Comparison of ENCODE assay signal across 34 cellular contexts in the genomic region with DNA sequence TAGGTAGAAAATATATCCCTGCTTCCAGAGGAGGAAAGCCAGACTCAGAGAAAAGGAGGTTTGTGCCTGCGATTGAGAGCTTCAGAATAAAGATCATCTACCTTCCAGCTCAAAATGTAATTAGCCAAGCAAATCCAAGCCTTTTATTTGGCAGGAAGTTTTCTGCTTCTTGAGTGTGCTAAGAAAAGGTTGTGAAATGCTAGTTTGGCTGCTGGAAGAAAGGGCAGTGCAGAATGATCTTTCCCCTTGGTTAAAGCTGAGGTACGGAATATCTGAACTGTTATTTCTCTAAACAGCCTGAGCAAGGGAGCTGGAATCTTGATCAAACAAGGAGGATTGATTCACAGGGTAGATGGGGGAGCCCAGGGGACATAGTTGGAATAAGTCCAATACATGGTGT. TPM values are rescaled to one million over a fixed set of nuclear protein-coding genes. Genes with fewer than 3 reads are reported as not detected.
DNase-seq lines count a peak whose midpoint lies in the region; ATAC-seq, FAIRE-seq and TF ChIP-seq lines count a peak whose summit lies in the region.
"Had no signal": no experiment of that assay in that cellular context is flagged by ENCODE, and none has a peak within 500 bp of the region (broad histone marks: within the 10 kb centered on the region; RNA-seq: fewer than 3 reads in every experiment).

No MANE protein-coding gene starts in this region.

- H3F3A ChIP-seq in PC-3 (ENCODE audit: low read length, unreplicated experiment): no peaks in the 10 kb centered on the region

- DNase-seq in PC-3 (no peak), astrocyte (ENCODE audit: low read depth) (peak; percentile 36), left lung (no peak), gastrocnemius medialis (no peak), NCI-H2029 (lab: John Stamatoyannopoulos, UW) (no peak)
- DNase-seq in activated naive CD4-positive, alpha-beta T cell treated with anti-CD3 and anti-CD28 coated beads, Interleukin-2, amount 50 U/mL, for 16 hours: no peak
- no peak for DNase-seq in activated CD4-positive, alpha-beta memory T cell treated with anti-CD3 and anti-CD28 coated beads for 36 hours
- DNase-seq: activated CD4-positive, alpha-beta T cell treated with anti-CD3 and anti-CD28 coated beads, Interleukin-2, amount 10 ng/mL, durations not matched to agents 7 days and 5 days; activated effector memory CD4-positive, alpha-beta T cell treated with Interleukin-2 at 50 U/mL for 16 hours; activated T-cell treated with anti-CD3 and anti-CD28 coated beads, Interleukin-2, amount 50 U/mL, for 1 hour; Caco-2; caudate nucleus; DMS53; foreskin fibroblast; NCI-H1105; NCI-H748 treated with DMSO at 0.1 percent for 48 hours; nephron progenitor cell; stimulated activated CD4-positive, alpha-beta T cell treated with anti-CD3 and anti-CD28 coated beads, Interleukin-4, amount 100 ng/mL, for 4 hours; T-cell had no signal

- H2AFZ ChIP-seq in PC-3 (ENCODE audit: low read length): no peak overlapping the region; the same call in 1 of the 2 replicates
- no peak overlapping the region for H2AFZ ChIP-seq in astrocyte (ENCODE audit: low read depth, low read length)

- CTCF ChIA-PET in PC-3 (lab: Charles Lee): no interaction called here
- CTCF ChIA-PET in activated CD4-positive, alpha-beta memory T cell treated with anti-CD3 and anti-CD28 coated beads for 36 hours (lab: Charles Lee): no interaction called here

- H3K27me3 Mint-ChIP-seq in astrocyte (ENCODE audit: low read depth, unreplicated experiment): no peaks in the 10 kb centered on the region
- H3K27me3 Mint-ChIP-seq in activated CD4-positive, alpha-beta memory T cell treated with anti-CD3 and anti-CD28 coated beads for 36 hours: no peaks in the 10 kb centered on the region
- H3K27me3 Mint-ChIP-seq: activated CD4-positive, alpha-beta T cell treated with anti-CD3 and anti-CD28 coated beads, Interleukin-2, amount 10 ng/mL, durations not matched to agents 7 days and 5 days; activated naive CD8-positive, alpha-beta T cell; dendritic cell treated with granulocyte-macrophage colony-stimulating factor and Interleukin-4, amounts not matched to agents 40 ng/mL and 50 ng/mL, for 4 days; T-cell had no signal

- H3K4me1 ChIP-seq in PC-3 (ENCODE audit: insufficient read depth, low read length) (peaks cover 22% of the 10 kb centered on the region), astrocyte (ENCODE audit: insufficient read depth, low read length) (no peaks in the 10 kb centered on the region), left lung (no peaks in the 10 kb centered on the region), gastrocnemius medialis (peaks cover 0 to 7% of the 10 kb centered on the region in 2 donors)
- H3K4me1 ChIP-seq: Caco-2, HAP-1 had no signal

- peak; percentile 20 for FAIRE-seq in astrocyte (lab: Jason Lieb, UNC)
- FAIRE-seq: GM12892, K562 had no signal

- H3K4me3 ChIP-seq in PC-3 (ENCODE audit: low read length) (peak overlapping the region; percentile 40; the same call in 1 of the 2 replicates), astrocyte (ENCODE audit: insufficient read depth, low read depth, low read length) (no peak overlapping the region), left lung (no peak overlapping the region), gastrocnemius medialis (peak overlapping the region in 1 of 4 donors; percentile 28)
- H3K4me3 ChIP-seq: HAP-1, heart right ventricle, K562 had no signal

- no peaks in the 10 kb centered on the region for H3K36me3 Mint-ChIP-seq in astrocyte (ENCODE audit: low read depth, unreplicated experiment)
- H3K36me3 Mint-ChIP-seq in activated CD4-positive, alpha-beta memory T cell treated with anti-CD3 and anti-CD28 coated beads for 36 hours: no peaks in the 10 kb centered on the region
- H3K36me3 Mint-ChIP-seq: activated naive CD8-positive, alpha-beta T cell; T-cell; WTC11 had no signal

- H4K20me1 ChIP-seq in PC-3 (ENCODE audit: low read length) (no peaks in the 10 kb centered on the region), astrocyte (ENCODE audit: insufficient read depth, low read length) (no peaks in the 10 kb centered on the region)

- no peaks in the 10 kb centered on the region for H3K36me3 ChIP-seq in PC-3 (ENCODE audit: low read depth, low read length)
- H3K36me3 ChIP-seq in astrocyte (ENCODE audit: insufficient read depth, low read length): no peaks in the 10 kb centered on the region
- no peaks in the 10 kb centered on the region for H3K36me3 ChIP-seq in left lung
- H3K36me3 ChIP-seq in gastrocnemius medialis: no peaks in the 10 kb centered on the region
- H3K36me3 ChIP-seq: HAP-1, heart right ventricle had no signal

- TF ChIP-seq CTCF in PC-3 (conservative IDR thresholded peaks at IDR 0.05; ENCODE audit: low read depth, low read length): no peak
- TF ChIP-seq CTCF in astrocyte (IDR thresholded peaks at IDR 0.05; ENCODE audit: insufficient read depth, low read depth, low read length): no peak
- no peak for TF ChIP-seq CTCF in left lung (IDR thresholded peaks at IDR 0.05)
- TF ChIP-seq CTCF in gastrocnemius medialis (IDR thresholded peaks at IDR 0.05 in 4 of 5, conservative IDR thresholded peaks at IDR 0.05 in 1 of 5): no peak

- in situ Hi-C loops in gastrocnemius medialis (cut with MboI; ENCODE audit: low sequenced_read_pairs in 4 of 4): no loop called here

- H3K27me3 ChIP-seq in PC-3 (ENCODE audit: low read length) (no peaks in the 10 kb centered on the region), astrocyte (ENCODE audit: insufficient read depth, low read length) (no peaks in the 10 kb centered on the region), left lung (no peaks in the 10 kb centered on the region), gastrocnemius medialis (no peaks in the 10 kb centered on the region)
- H3K27me3 ChIP-seq: heart right ventricle had no signal

- peak overlapping the region; percentile 16 for H3K27ac ChIP-seq in PC-3 (ENCODE audit: low read length)
- peak overlapping the region; percentile 61 for H3K27ac ChIP-seq in astrocyte (ENCODE audit: low read depth, low read length)
- peak overlapping the region in 1 of 2 donors; percentile 30 for H3K27ac ChIP-seq in left lung
- H3K27ac ChIP-seq in gastrocnemius medialis: peak overlapping the region in 3 of 4 donors; percentile 47 to 72 (median 48)
- H3K27ac ChIP-seq: C4-2B had no signal

- H3K9me3 ChIP-seq in PC-3 (ENCODE audit: low read length): no peaks in the 10 kb centered on the region
- no peaks in the 10 kb centered on the region for H3K9me3 ChIP-seq in astrocyte (ENCODE audit: insufficient read depth, low read depth, low read length)
- peaks cover 0 to 2% of the 10 kb centered on the region in 2 donors for H3K9me3 ChIP-seq in left lung
- no peaks in the 10 kb centered on the region for H3K9me3 ChIP-seq in gastrocnemius medialis
- H3K9me3 ChIP-seq: Caco-2, HAP-1 had no signal

- H3K79me2 ChIP-seq in PC-3 (ENCODE audit: low read length) (no peaks in the 10 kb centered on the region), astrocyte (ENCODE audit: insufficient read depth, low read length) (no peaks in the 10 kb centered on the region)

- no peak overlapping the region for H3K9ac ChIP-seq in PC-3 (ENCODE audit: low read length)
- H3K9ac ChIP-seq in astrocyte (ENCODE audit: low read length): peak overlapping the region; percentile 59

- H3K4me2 ChIP-seq in PC-3 (ENCODE audit: low read length) (peak overlapping the region; percentile 61), astrocyte (ENCODE audit: low read length) (peak overlapping the region; percentile 54)

- intact Hi-C loops in PC-3 (cut with micrococcal nuclease): no loop called here
- intact Hi-C loops in left lung (cut with DNase I): no loop called here
- intact Hi-C loops in gastrocnemius medialis (cut with DNase I; ENCODE audit: low total_unique reads): no loop called here
- intact Hi-C loops in activated CD4-positive, alpha-beta memory T cell treated with anti-CD3 and anti-CD28 coated beads for 36 hours (cut with micrococcal nuclease): no loop called here

- no peaks in the 10 kb centered on the region for H3K9me2 ChIP-seq in PC-3 (replicated peaks; ENCODE audit: low read length)

- no peak overlapping the region for H3K27ac Mint-ChIP-seq in astrocyte (ENCODE audit: unreplicated experiment)
- no peak overlapping the region for H3K27ac Mint-ChIP-seq in activated CD4-positive, alpha-beta memory T cell treated with anti-CD3 and anti-CD28 coated beads for 36 hours
- H3K27ac Mint-ChIP-seq: activated CD4-positive, alpha-beta T cell treated with anti-CD3 and anti-CD28 coated beads, Interleukin-2, amount 10 ng/mL, durations not matched to agents 7 days and 5 days; activated naive CD8-positive, alpha-beta T cell; dendritic cell treated with granulocyte-macrophage colony-stimulating factor and Interleukin-4, amounts not matched to agents 40 ng/mL and 50 ng/mL, for 4 days; T-cell; WTC11 had no signal

- peaks cover 11% of the 10 kb centered on the region for H3K4me1 Mint-ChIP-seq in astrocyte (ENCODE audit: low read depth, unreplicated experiment)
- H3K4me1 Mint-ChIP-seq in activated CD4-positive, alpha-beta memory T cell treated with anti-CD3 and anti-CD28 coated beads for 36 hours (ENCODE audit: low read depth): no peaks in the 10 kb centered on the region
- H3K4me1 Mint-ChIP-seq: activated CD4-positive, alpha-beta T cell treated with anti-CD3 and anti-CD28 coated beads, Interleukin-2, amount 10 ng/mL, durations not matched to agents 7 days and 5 days; T-cell had no signal

- no peak for TF ChIP-seq POLR2A in gastrocnemius medialis (IDR thresholded peaks at IDR 0.05)

- POLR2A ChIA-PET in PC-3 (lab: Charles Lee; ENCODE audit: unreplicated experiment): interaction anchor here (0.5 kb wide), 1 partner anchor 103 kb away, joined by 3 read pairs; no protein-coding TSS in a partner anchor
- POLR2A ChIA-PET in activated CD4-positive, alpha-beta memory T cell treated with anti-CD3 and anti-CD28 coated beads for 36 hours (lab: Charles Lee): no interaction called here

- no peaks in the 10 kb centered on the region for H3K9me3 Mint-ChIP-seq in astrocyte (ENCODE audit: unreplicated experiment)
- H3K9me3 Mint-ChIP-seq in activated CD4-positive, alpha-beta memory T cell treated with anti-CD3 and anti-CD28 coated beads for 36 hours: peaks cover 12% of the 10 kb centered on the region
- H3K9me3 Mint-ChIP-seq: dendritic cell treated with granulocyte-macrophage colony-stimulating factor and Interleukin-4, amounts not matched to agents 40 ng/mL and 50 ng/mL, for 4 days had no signal

- ATAC-seq in PC-3 (no peak), left lung (peak; percentile 74), gastrocnemius medialis (peak in 1 of 2 donors; percentile 78), GM18498 (IDR thresholded peaks at IDR 0.05; ENCODE audit: unreplicated experiment) (no peak)
- ATAC-seq: esophagus mucosa, K562, T-cell, WTC11 had no signal

- BruUV-seq in PC-3 (replicated peaks; lab: Mats Ljungman, UMichigan): no TSS peak

- H3K4me3 Mint-ChIP-seq in astrocyte (ENCODE audit: unreplicated experiment): no peak overlapping the region
- no peak overlapping the region for H3K4me3 Mint-ChIP-seq in activated CD4-positive, alpha-beta memory T cell treated with anti-CD3 and anti-CD28 coated beads for 36 hours
- H3K4me3 Mint-ChIP-seq: activated CD4-positive, alpha-beta T cell treated with anti-CD3 and anti-CD28 coated beads, Interleukin-2, amount 10 ng/mL, durations not matched to agents 7 days and 5 days; activated naive CD8-positive, alpha-beta T cell; dendritic cell treated with granulocyte-macrophage colony-stimulating factor and Interleukin-4, amounts not matched to agents 40 ng/mL and 50 ng/mL, for 4 days; nephron progenitor cell; T-cell; WTC11 had no signal

RNA-seq across cellular contexts. Expression of a gene that starts 59.7 kb away (rescaled TPM):
- total RNA-seq in PC-3 (2014; rRNA removed) (0.26 TPM in 1 of 2 replicates, not detected in the other), astrocyte (not detected in 2 replicates), left lung (not detected), gastrocnemius medialis (not detected)
- not detected for total RNA-seq in activated CD4-positive, alpha-beta memory T cell treated with anti-CD3 and anti-CD28 coated beads for 36 hours
- total RNA-seq: activated CD4-positive, alpha-beta T cell treated with anti-CD3 and anti-CD28 coated beads, Interleukin-2, amount 10 ng/mL, durations not matched to agents 7 days and 5 days; Caco-2; esophagus mucosa; lung microvascular endothelial cell; mucosa of gallbladder; RPMI7951; subcutaneous adipose tissue; T-cell; ureter; WTC11 had no signal
